Comparison of ENCODE assay signal across 10 cellular contexts in the genomic region with DNA sequence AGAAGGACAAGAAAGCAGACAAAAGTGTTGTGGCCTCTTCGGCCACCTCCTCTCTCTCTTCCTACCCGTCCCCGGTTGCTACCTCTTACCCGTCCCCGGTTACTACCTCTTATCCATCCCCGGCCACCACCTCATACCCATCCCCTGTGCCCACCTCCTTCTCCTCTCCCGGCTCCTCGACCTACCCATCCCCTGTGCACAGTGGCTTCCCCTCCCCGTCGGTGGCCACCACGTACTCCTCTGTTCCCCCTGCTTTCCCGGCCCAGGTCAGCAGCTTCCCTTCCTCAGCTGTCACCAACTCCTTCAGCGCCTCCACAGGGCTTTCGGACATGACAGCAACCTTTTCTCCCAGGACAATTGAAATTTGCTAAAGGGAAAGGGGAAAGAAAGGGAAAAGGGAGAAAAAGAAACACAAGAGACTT. TPM values are rescaled to one million over a fixed set of nuclear protein-coding genes. Genes with fewer than 3 reads are reported as not detected.
DNase-seq lines count a peak whose midpoint lies in the region; ATAC-seq, FAIRE-seq and TF ChIP-seq lines count a peak whose summit lies in the region.
"Had no signal": no experiment of that assay in that cellular context is flagged by ENCODE, and none has a peak within 500 bp of the region (broad histone marks: within the 10 kb centered on the region; RNA-seq: fewer than 3 reads in every experiment).

No MANE protein-coding gene starts in this region.

- H3K27me3 Mint-ChIP-seq in H9 (ENCODE audit: low read depth): peaks cover 22% of the 10 kb centered on the region
- peaks cover 20% of the 10 kb centered on the region for H3K27me3 Mint-ChIP-seq in MCF 10A (ENCODE audit: insufficient read depth, unreplicated experiment)

- BruUV-seq in MCF 10A (replicated peaks; lab: Mats Ljungman, UMichigan): TSS peak; percentile 22

- H3K23me2 ChIP-seq in H9 (ENCODE audit: insufficient read length, low read depth, low read length, poor library complexity, severe bottlenecking): peaks cover 23% of the 10 kb centered on the region

- no peaks in the 10 kb centered on the region; the same call in 1 of the 2 replicates for H3K27me3 ChIP-seq in H9 (ENCODE audit: insufficient read depth, low read length)
- H3K27me3 ChIP-seq in muscle layer of colon (ENCODE audit: control insufficient read depth in 1 of 2, insufficient read depth in 2 of 2, low read length in 2 of 2): no peaks in the 10 kb centered on the region

- FAIRE-seq in A549 (lab: Jason Lieb, UNC): no peak

- no peak for TF ChIP-seq CTCF in A549 (IDR thresholded peaks at IDR 0.05)
- TF ChIP-seq CTCF in H9 (conservative IDR thresholded peaks at IDR 0.05): no peak
- no peak for TF ChIP-seq CTCF in MCF 10A (IDR thresholded peaks at IDR 0.05; ENCODE audit: unreplicated experiment)

- no peak overlapping the region for H2AFZ ChIP-seq in H9 (ENCODE audit: low read length)

- H3K79me2 ChIP-seq in H9 (ENCODE audit: insufficient read depth, low read length): no peaks in the 10 kb centered on the region

- CTCF ChIA-PET in A549 (lab: Yijun Ruan, JAX): interaction anchor here (9.3 to 14.7 kb wide), 2 partner anchors 17 to 32 kb away, joined by 125 to 199 read pairs; no protein-coding TSS in a partner anchor
- CTCF ChIA-PET in MCF 10A (lab: Yijun Ruan, JAX): interaction anchor here (0.5 to 11.4 kb wide), 5 partner anchors 11 to 245 kb away, joined by 3 to 268 read pairs (median 16); no protein-coding TSS in a partner anchor

- POLR2A ChIA-PET in A549 (lab: Yijun Ruan, JAX): no interaction called here
- POLR2A ChIA-PET in MCF 10A (lab: Yijun Ruan, JAX): interaction anchor here (1.1 to 15.2 kb wide), 5 partner anchors 32 to 83 kb away, joined by 3 to 626 read pairs (median 65); partner anchors contain the start of gene ETF1

- H3K18ac ChIP-seq in H9 (ENCODE audit: insufficient read length, low read depth, low read length): no peak overlapping the region

- H3T11ph ChIP-seq in H9 (ENCODE audit: low read length): no peak overlapping the region

- DNase-seq in A549 (ENCODE audit: low read depth in 1 of 2, low spot score in 1 of 2) (no peak), H9 (no peak), MCF 10A (ENCODE audit: unreplicated experiment) (no peak), NCI-H1436 treated with DMSO at 0.1 percent for 48 hours (lab: John Stamatoyannopoulos, UW) (no peak), NCI-H510A treated with DMSO at 0.1 percent for 48 hours (lab: John Stamatoyannopoulos, UW) (no peak), HCEC 1CT (no peak), DMS53 treated with DMSO at 0.1 percent for 48 hours (lab: John Stamatoyannopoulos, UW; ENCODE audit: unreplicated experiment) (no peak)
- DNase-seq: amygdala had no signal

- no peak overlapping the region for H3K4ac ChIP-seq in H9 (ENCODE audit: low read depth, low read length)

- H3K14ac ChIP-seq in H9 (ENCODE audit: insufficient read depth, low read length): no peak overlapping the region

- H4K91ac ChIP-seq in H9 (ENCODE audit: insufficient read length, low read depth, low read length): no peak overlapping the region

- no peaks in the 10 kb centered on the region for H3K36me3 ChIP-seq in muscle layer of colon (ENCODE audit: insufficient read depth, low read length)
- H3K36me3 ChIP-seq: neutrophil had no signal

- H3K4me3 Mint-ChIP-seq in H9 (peak overlapping the region; percentile 86; a peak in 4 of 5 replicates), MCF 10A (ENCODE audit: unreplicated experiment) (peak overlapping the region; percentile 78)

- H2BK15ac ChIP-seq in H9 (ENCODE audit: low read depth, low read length): no peak overlapping the region

- H3K27ac ChIP-seq in A549 (no peak overlapping the region), H9 (ENCODE audit: insufficient read length, low read depth, low read length) (no peak overlapping the region), muscle layer of colon (ENCODE audit: low read depth, low read length) (no peak overlapping the region)
- H3K27ac ChIP-seq: neutrophil had no signal

- TF ChIP-seq RAD21 in A549 (conservative IDR thresholded peaks at IDR 0.05 in 1 of 2, IDR thresholded peaks at IDR 0.05 in 1 of 2): no peak

- no peak for ATAC-seq in A549

- intact Hi-C loops in MCF 10A (cut with micrococcal nuclease): no loop called here

- no peaks in the 10 kb centered on the region for H3K79me1 ChIP-seq in H9 (ENCODE audit: insufficient read depth, low read depth, low read length, poor library complexity, severe bottlenecking)

- H3K9me3 Mint-ChIP-seq in H9 (peaks cover 0 to 11% of the 10 kb centered on the region in 2 experiments; a peak in 2 of 5 replicates), MCF 10A (ENCODE audit: unreplicated experiment) (no peaks in the 10 kb centered on the region)

- H2BK5ac ChIP-seq in H9 (ENCODE audit: insufficient read length, low read length): no peak overlapping the region

- no peak overlapping the region for H3K23ac ChIP-seq in H9 (ENCODE audit: insufficient read length, low read depth, low read length)

- H3K4me1 Mint-ChIP-seq in H9 (peaks cover 33 to 34% of the 10 kb centered on the region in 2 experiments), MCF 10A (ENCODE audit: insufficient read depth, unreplicated experiment) (peaks cover 41% of the 10 kb centered on the region)

- no peak overlapping the region for H2BK20ac ChIP-seq in H9 (ENCODE audit: low read depth, low read length, poor library complexity, severe bottlenecking)

- H4K8ac ChIP-seq in H9 (replicated peaks; ENCODE audit: insufficient read length, low read depth, low read length): no peak overlapping the region

- peak overlapping the region in 2 of 3 experiments; percentile 73 to 74; a peak in 4 of 7 replicates for H3K27ac Mint-ChIP-seq in H9
- peak overlapping the region; percentile 93 for H3K27ac Mint-ChIP-seq in MCF 10A (ENCODE audit: low read depth, unreplicated experiment)

- H3K4me1 ChIP-seq in A549: peaks cover 12% of the 10 kb centered on the region
- 0 out of 2 replicates have a peak, but pooled peaks cover 1% of the 10 kb centered on the region for H3K4me1 ChIP-seq in H9 (ENCODE audit: insufficient read depth, low read length)
- peaks cover 8% of the 10 kb centered on the region for H3K4me1 ChIP-seq in muscle layer of colon (ENCODE audit: insufficient read depth, low read length)

- no peaks in the 10 kb centered on the region for H3K9me3 ChIP-seq in A549
- H3K9me3 ChIP-seq in H9 (ENCODE audit: control insufficient read depth, low read depth, low read length): no peaks in the 10 kb centered on the region
- H3K9me3 ChIP-seq in muscle layer of colon (ENCODE audit: low read length): no peaks in the 10 kb centered on the region
- H3K9me3 ChIP-seq: neutrophil had no signal

- H3K9ac ChIP-seq in H9 (ENCODE audit: extremely low read depth, insufficient read length, low read length): no peak overlapping the region
- H3K9ac ChIP-seq in muscle layer of colon (ENCODE audit: low read length): no peak overlapping the region

- H3K36me3 Mint-ChIP-seq in H9 (ENCODE audit: insufficient read depth in 1 of 3, low read depth in 3 of 3): peaks cover 18 to 28% (median 26%) of the 10 kb centered on the region in 3 experiments
- H3K36me3 Mint-ChIP-seq in MCF 10A (ENCODE audit: insufficient read depth, unreplicated experiment): peaks cover 87% of the 10 kb centered on the region

- no peak overlapping the region for H2AK5ac ChIP-seq in H9 (ENCODE audit: insufficient read length, low read length)

- no peaks in the 10 kb centered on the region for H4K20me1 ChIP-seq in H9 (ENCODE audit: control insufficient read depth, insufficient read depth, insufficient read length)

- no peak for TF ChIP-seq POLR2A in A549 (IDR thresholded peaks at IDR 0.05; ENCODE audit: low read length)

- H4K5ac ChIP-seq in H9 (ENCODE audit: insufficient read length, low read depth, low read length): no peak overlapping the region

- no peak overlapping the region for H2BK12ac ChIP-seq in H9 (ENCODE audit: insufficient read length, low read depth, low read length)

- no peak overlapping the region for H3K4me3 ChIP-seq in A549
- H3K4me3 ChIP-seq in muscle layer of colon (ENCODE audit: low read depth in 1 of 2, low read length in 2 of 2): peak overlapping the region; percentile 15 to 94

- no peak overlapping the region for H2BK120ac ChIP-seq in H9 (ENCODE audit: low read depth, low read length, poor library complexity, severe bottlenecking)

- TF ChIP-seq EP300 in A549 (IDR thresholded peaks at IDR 0.05): no peak

- no peak overlapping the region for H3K56ac ChIP-seq in H9 (ENCODE audit: insufficient read length, low read depth, low read length)

- WGBS in A549 (ENCODE audit: missing lambda C conversion rate): 95% methylated on average over 14 of the region's 14 CpGs
- no CpG with 5 or more reads among the region's 14 CpGs for WGBS in H9 (ENCODE audit: extremely low coverage, insufficient read length, low lambda C conversion rate)

- H3K4me2 ChIP-seq in A549 (no peak overlapping the region), H9 (ENCODE audit: insufficient read depth, insufficient read length, low read length) (no peak overlapping the region)

TF ChIP-seq in A549, 52 proteins besides CTCF, POLR2A, EP300 and RAD21 (continues in another document):
- no peak for TF ChIP-seq ZSCAN20 (CRISPR knock-in tag; IDR thresholded peaks at IDR 0.05)

RNA-seq across cellular contexts. Expression of gene EGR1, which starts 2.4 kb away (rescaled TPM):
- 49.3 and 63.5 TPM in 2 replicates for polyA plus RNA-seq in A549 (2011; rRNA removed)
- polyA plus RNA-seq in A549 (2012; cell fraction: cytosol; rRNA removed): 40.6 and 61.3 TPM in 2 replicates
- polyA plus RNA-seq in A549 (2012; cell fraction: nucleus; rRNA removed): 93.6 and 109 TPM in 2 replicates
- polyA plus RNA-seq in A549 (2017; fragmentation: RNase III; extraction: RNeasy Plus Mini Kit Qiagen cat#74134 plus additional on column Dnase treatment): 0.45 to 0.59 TPM (median 0.49 TPM) in 3 replicates
- polyA minus RNA-seq in A549 (2011; rRNA and poly(A)+ RNA removed): 19.7 and 32.3 TPM in 2 replicates
- total RNA-seq in H9 (2021): 76.6 and 83.3 TPM in 2 replicates
- 92.3 and 189 TPM in 2 replicates for total RNA-seq in MCF 10A (2022)

RNA-seq across cellular contexts. Expression of gene REEP2, which starts 28.9 kb away (rescaled TPM):
- polyA plus RNA-seq in A549 (2011; rRNA removed): 4.6 and 9.3 TPM in 2 replicates
- 2.9 and 4.0 TPM in 2 replicates for polyA plus RNA-seq in A549 (2012; cell fraction: cytosol; rRNA removed)
- 5.3 and 6.5 TPM in 2 replicates for polyA plus RNA-seq in A549 (2012; cell fraction: nucleus; rRNA removed)
- polyA plus RNA-seq in A549 (2017; fragmentation: RNase III; extraction: RNeasy Plus Mini Kit Qiagen cat#74134 plus additional on column Dnase treatment): 5.0 to 6.1 TPM (median 5.1 TPM) in 3 replicates
- polyA minus RNA-seq in A549 (2011; rRNA and poly(A)+ RNA removed): 7.4 and 7.6 TPM in 2 replicates
- total RNA-seq in H9 (2021): 44.3 and 49.0 TPM in 2 replicates
- total RNA-seq in MCF 10A (2022): 0.77 and 0.81 TPM in 2 replicates

Comparison
In these comparisons a context has a peak if more than half of its experiments do, and no peak if none do; other contexts are left out.
1. RNA of gene REEP2, which starts 28.9 kb away (total RNA-seq): 44.3 to 49.0 TPM in H9; 0.77 to 0.81 TPM in MCF 10A; every median in the first group is over 10 times any median in the second.